Comparison of ENCODE assay signal across 12 cellular contexts in genomic region chr1:178052650-178053461, GRCh38. TPM values are rescaled to one million over a fixed set of nuclear protein-coding genes. Genes with fewer than 3 reads are reported as not detected.
DNase-seq lines count a peak whose midpoint lies in the region; ATAC-seq, FAIRE-seq and TF ChIP-seq lines count a peak whose summit lies in the region.
"Had no signal": no experiment of that assay in that cellular context is flagged by ENCODE, and none has a peak within 500 bp of the region (broad histone marks: within the 10 kb centered on the region; RNA-seq: fewer than 3 reads in every experiment).

No MANE protein-coding gene starts in this region.

- peak in 3 of 4 donors; percentile 27 to 66 (median 52) for ATAC-seq in pancreas
- ATAC-seq: activated T-cell treated with anti-CD3 and anti-CD28 coated beads, Interleukin-2, amount 50 U/mL, for 4 hours; effector memory CD8-positive, alpha-beta T cell had no signal

- H3K4me2 ChIP-seq in OCI-LY3 (ENCODE audit: low read length) = no peak overlapping the region

- intact Hi-C loops in pancreas (cut with DNase I) = no loop called here
- intact Hi-C loops in CD4-positive, alpha-beta memory T cell (cut with micrococcal nuclease) = no loop called here

- peaks cover 0 to 5% (median 4%) of the 10 kb centered on the region in 8 donors for H3K9me3 Mint-ChIP-seq in CD4-positive, alpha-beta memory T cell
- H3K9me3 Mint-ChIP-seq: activated T-cell treated with anti-CD3 and anti-CD28 coated beads, Interleukin-2, amount 50 U/mL, for 4 hours; naive B cell had no signal

- peak overlapping the region; percentile 79 for H2AFZ ChIP-seq in OCI-LY3 (ENCODE audit: low read depth, low read length)

- no peak overlapping the region for H3K27ac Mint-ChIP-seq in CD4-positive, alpha-beta memory T cell
- H3K27ac Mint-ChIP-seq: effector memory CD8-positive, alpha-beta T cell; naive B cell had no signal

- H3K9me3 ChIP-seq in OCI-LY3 (ENCODE audit: insufficient read depth, low read length) = no peaks in the 10 kb centered on the region
- H3K9me3 ChIP-seq in pancreas = no peaks in the 10 kb centered on the region
- H3K9me3 ChIP-seq in CD4-positive, alpha-beta memory T cell (ENCODE audit: control insufficient read depth in 1 of 2, low read length in 2 of 2) = no peaks in the 10 kb centered on the region

- TF ChIP-seq CTCF in OCI-LY3 (IDR thresholded peaks at IDR 0.05; ENCODE audit: low read depth, low read length) (no peak), pancreas (IDR thresholded peaks at IDR 0.05) (no peak), RWPE1 (conservative IDR thresholded peaks at IDR 0.05; ENCODE audit: low read depth) (no peak), GM10248 (IDR thresholded peaks at IDR 0.05; ENCODE audit: control extremely low read depth, extremely low read depth, low read depth, missing control alignments) (no peak)

- no peaks in the 10 kb centered on the region for H4K20me1 ChIP-seq in OCI-LY3 (ENCODE audit: insufficient read depth, low read length)

- POLR2A ChIA-PET in RWPE1 (lab: Yijun Ruan, JAX; ENCODE audit: low non-redundant PET) = interaction anchor here (0.6 kb wide), 1 partner anchor 183 kb away, joined by 5 read pairs; no protein-coding TSS in a partner anchor
- POLR2A ChIA-PET in GM10248 (lab: Yijun Ruan, JAX) = interaction anchor here (0.7 kb wide), 1 partner anchor 56 kb away, joined by 3 read pairs; no protein-coding TSS in a partner anchor
- POLR2A ChIA-PET in CD4-positive, alpha-beta memory T cell (lab: Charles Lee; ENCODE audit: partially characterized antibody) = no interaction called here

- H3K4me1 Mint-ChIP-seq in CD4-positive, alpha-beta memory T cell = no peaks in the 10 kb centered on the region

- no peak for FAIRE-seq in pancreas (lab: Jason Lieb, UNC)

- H3K36me3 ChIP-seq in OCI-LY3 (replicated peaks; ENCODE audit: low read depth, low read length) (no peaks in the 10 kb centered on the region), pancreas (no peaks in the 10 kb centered on the region)
- H3K36me3 ChIP-seq in CD4-positive, alpha-beta memory T cell (ENCODE audit: insufficient read depth, low read length) = no peaks in the 10 kb centered on the region

- 37 to 41% methylated on average over 10 of the region's 10 CpGs for WGBS in pancreas, 2 donors

- H3K27me3 Mint-ChIP-seq in CD4-positive, alpha-beta memory T cell = peaks cover 0 to 3% of the 10 kb centered on the region in 2 donors
- H3K27me3 Mint-ChIP-seq: effector memory CD8-positive, alpha-beta T cell had no signal

- H3K79me2 ChIP-seq in OCI-LY3 (ENCODE audit: low read length) = no peaks in the 10 kb centered on the region

- no peaks in the 10 kb centered on the region for H3K27me3 ChIP-seq in OCI-LY3 (ENCODE audit: low read depth, low read length)
- H3K27me3 ChIP-seq in pancreas = no peaks in the 10 kb centered on the region
- H3K27me3 ChIP-seq in CD4-positive, alpha-beta memory T cell (ENCODE audit: insufficient read depth, low read length) = no peaks in the 10 kb centered on the region

- H3K4me3 ChIP-seq in OCI-LY3 (ENCODE audit: low read length) = no peak overlapping the region
- H3K4me3 ChIP-seq in pancreas = no peak overlapping the region
- no peak overlapping the region for H3K4me3 ChIP-seq in CD4-positive, alpha-beta memory T cell (ENCODE audit: low read length in 2 of 2)

- no peaks in the 10 kb centered on the region for H3K36me3 Mint-ChIP-seq in CD4-positive, alpha-beta memory T cell
- H3K36me3 Mint-ChIP-seq: naive B cell had no signal

- no peak overlapping the region for H3K27ac ChIP-seq in OCI-LY3 (ENCODE audit: low read length)
- H3K27ac ChIP-seq in pancreas = peak overlapping the region in 3 of 4 donors; percentile 44 to 68 (median 63)
- no peak overlapping the region for H3K27ac ChIP-seq in RWPE1
- no peak overlapping the region for H3K27ac ChIP-seq in CD4-positive, alpha-beta memory T cell (ENCODE audit: low read depth, low read length)

- H3K4me3 Mint-ChIP-seq in CD4-positive, alpha-beta memory T cell = no peak overlapping the region
- H3K4me3 Mint-ChIP-seq: activated T-cell treated with anti-CD3 and anti-CD28 coated beads, Interleukin-2, amount 50 U/mL, for 4 hours; effector memory CD8-positive, alpha-beta T cell; naive B cell had no signal

- DNase-seq in GM03348 (ENCODE audit: low spot score) (peak; percentile 33), fibroblast of gingiva (ENCODE audit: low read depth) (peak; percentile 45), pancreas (no peak), RWPE1 (ENCODE audit: low spot score) (no peak), NK-92 (lab: John Stamatoyannopoulos, UW; ENCODE audit: unreplicated experiment) (no peak), GM10248 (ENCODE audit: extremely low spot score) (no peak)
- DNase-seq in CD4-positive, alpha-beta memory T cell = no peak
- DNase-seq: activated T-cell treated with anti-CD3 and anti-CD28 coated beads, Interleukin-2, amount 50 U/mL, for 4 hours; effector memory CD8-positive, alpha-beta T cell; naive B cell; NCI-H1436 treated with DMSO at 0.1 percent for 48 hours had no signal

- H3K4me1 ChIP-seq in OCI-LY3 (ENCODE audit: low read length) (peaks cover 22% of the 10 kb centered on the region), pancreas (peaks cover 0 to 8% (median 0%) of the 10 kb centered on the region in 3 donors)
- no peaks in the 10 kb centered on the region for H3K4me1 ChIP-seq in CD4-positive, alpha-beta memory T cell (ENCODE audit: insufficient read depth, low read length)

- CTCF ChIA-PET in RWPE1 (lab: Yijun Ruan, JAX) (no interaction called here), GM10248 (lab: Yijun Ruan, JAX) (interaction anchor here (0.7 to 1.5 kb wide), 2 partner anchors 21 to 81 kb away, joined by 3 to 4 read pairs; no protein-coding TSS in a partner anchor)
- CTCF ChIA-PET in CD4-positive, alpha-beta memory T cell (lab: Charles Lee; ENCODE audit: partially characterized antibody) = no interaction called here

- H3K9ac ChIP-seq in OCI-LY3 (ENCODE audit: low read length) = no peak overlapping the region

RNA-seq across cellular contexts. Expression of gene RASAL2, which starts 41.0 kb away (rescaled TPM):
- 10 to 100 TPM in 1 of 6 donors, 1 to 10 TPM in 5; 3.9 to 12.9 (median 5.0) TPM for total RNA-seq in pancreas
- polyA plus RNA-seq in pancreas = 1 to 10 TPM; 2.5 to 3.9 TPM
- total RNA-seq in CD4-positive, alpha-beta memory T cell = under 1 TPM; 0.28 to 0.32 TPM
- not detected for polyA plus RNA-seq in CD4-positive, alpha-beta memory T cell

Comparison
In these comparisons a context has a peak if more than half of its experiments do, and no peak if none do; other contexts are left out.
1. DNase-seq: peak in GM03348 (single experiment) and fibroblast of gingiva (single experiment); none in pancreas (0 of 6), RWPE1 (single experiment), NK-92 (single experiment), GM10248 (single experiment) and CD4-positive, alpha-beta memory T cell (0 of 5).
2. H3K27ac ChIP-seq: peak in pancreas (3 of 4); none in OCI-LY3 (single experiment), RWPE1 (single experiment) and CD4-positive, alpha-beta memory T cell (single experiment).